In genomic region chr5:138663009-138663408, GRCh38 we compare ENCODE assay signal across 9 cellular contexts.
DNase-seq lines count a peak whose midpoint lies in the region; ATAC-seq and TF ChIP-seq lines count a peak whose summit lies in the region.
"Had no signal": no experiment of that assay in that cellular context is flagged by ENCODE, and none has a peak within 500 bp of the region (broad histone marks: within the 10 kb centered on the region; RNA-seq: fewer than 3 reads in every experiment).

No MANE protein-coding gene starts in this region.

- peak; percentile 14 for ATAC-seq in activated CD8-positive, alpha-beta memory T cell treated with anti-CD3 and anti-CD28 coated beads, Interleukin-2, amount 10 ng/mL, durations not matched to agents 7 days and 5 days
- ATAC-seq in activated T-helper 17 cell treated with anti-CD3 and anti-CD28 coated beads, Interleukin-2, amount 50 U/mL, for 72 hours (replicated peaks): peak; percentile 55
- ATAC-seq in stimulated activated naive B cell treated with anti-CD40 and anti-IgM and Interleukin-4, amounts not matched to agents 10 μg/mL and 1 μg/mL and 100 μg/mL, for 72 hours (replicated peaks): peak; percentile 88 to 91
- ATAC-seq in PC-3 (no peak), GM21381 (IDR thresholded peaks at IDR 0.05; ENCODE audit: unreplicated experiment) (no peak)

- no peak overlapping the region for H3K27ac Mint-ChIP-seq in activated CD8-positive, alpha-beta memory T cell treated with anti-CD3 and anti-CD28 coated beads, Interleukin-2, amount 10 ng/mL, durations not matched to agents 7 days and 5 days
- H3K27ac Mint-ChIP-seq in activated T-helper 17 cell treated with anti-CD3 and anti-CD28 coated beads, Interleukin-2, amount 50 U/mL, for 72 hours: peak overlapping the region; percentile 37
- no peak overlapping the region for H3K27ac Mint-ChIP-seq in stimulated activated naive B cell treated with anti-CD40 and anti-IgM and Interleukin-4, amounts not matched to agents 10 μg/mL and 1 μg/mL and 100 μg/mL, for 72 hours

- POLR2A ChIA-PET in PC-3 (lab: Charles Lee; ENCODE audit: unreplicated experiment): no interaction called here

- no peaks in the 10 kb centered on the region for H3K36me3 ChIP-seq in PC-3 (ENCODE audit: low read depth, low read length)

- peaks cover 15% of the 10 kb centered on the region for H3K4me1 Mint-ChIP-seq in activated CD8-positive, alpha-beta memory T cell treated with anti-CD3 and anti-CD28 coated beads, Interleukin-2, amount 10 ng/mL, durations not matched to agents 7 days and 5 days
- H3K4me1 Mint-ChIP-seq in activated T-helper 17 cell treated with anti-CD3 and anti-CD28 coated beads, Interleukin-2, amount 50 U/mL, for 72 hours: peaks cover 12% of the 10 kb centered on the region
- peaks cover 26 to 47% of the 10 kb centered on the region in 2 donors for H3K4me1 Mint-ChIP-seq in stimulated activated naive B cell treated with anti-CD40 and anti-IgM and Interleukin-4, amounts not matched to agents 10 μg/mL and 1 μg/mL and 100 μg/mL, for 72 hours

- H3F3A ChIP-seq in PC-3 (ENCODE audit: low read length, unreplicated experiment): no peaks in the 10 kb centered on the region

- H3K36me3 Mint-ChIP-seq in activated CD8-positive, alpha-beta memory T cell treated with anti-CD3 and anti-CD28 coated beads, Interleukin-2, amount 10 ng/mL, durations not matched to agents 7 days and 5 days: no peaks in the 10 kb centered on the region
- H3K36me3 Mint-ChIP-seq in activated T-helper 17 cell treated with anti-CD3 and anti-CD28 coated beads, Interleukin-2, amount 50 U/mL, for 72 hours (ENCODE audit: low read depth): no peaks in the 10 kb centered on the region
- H3K36me3 Mint-ChIP-seq in stimulated activated naive B cell treated with anti-CD40 and anti-IgM and Interleukin-4, amounts not matched to agents 10 μg/mL and 1 μg/mL and 100 μg/mL, for 72 hours: no peaks in the 10 kb centered on the region

- no TSS peak for BruUV-seq in PC-3 (replicated peaks; lab: Mats Ljungman, UMichigan)

- no peak overlapping the region for H3K9ac ChIP-seq in PC-3 (ENCODE audit: low read length)

- no peaks in the 10 kb centered on the region for H3K4me1 ChIP-seq in PC-3 (ENCODE audit: insufficient read depth, low read length)

- no peaks in the 10 kb centered on the region; the same call in 1 of the 2 replicates for H3K27me3 ChIP-seq in PC-3 (ENCODE audit: low read length)

- H3K9me3 ChIP-seq in PC-3 (ENCODE audit: low read length): no peaks in the 10 kb centered on the region

- no peak overlapping the region for H3K4me3 Mint-ChIP-seq in activated CD8-positive, alpha-beta memory T cell treated with anti-CD3 and anti-CD28 coated beads, Interleukin-2, amount 10 ng/mL, durations not matched to agents 7 days and 5 days
- peak overlapping the region; percentile 33 for H3K4me3 Mint-ChIP-seq in activated T-helper 17 cell treated with anti-CD3 and anti-CD28 coated beads, Interleukin-2, amount 50 U/mL, for 72 hours
- peak overlapping the region in 1 of 2 donors; percentile 57 for H3K4me3 Mint-ChIP-seq in stimulated activated naive B cell treated with anti-CD40 and anti-IgM and Interleukin-4, amounts not matched to agents 10 μg/mL and 1 μg/mL and 100 μg/mL, for 72 hours

- H3K27me3 Mint-ChIP-seq in activated CD8-positive, alpha-beta memory T cell treated with anti-CD3 and anti-CD28 coated beads, Interleukin-2, amount 10 ng/mL, durations not matched to agents 7 days and 5 days: peaks cover 90% of the 10 kb centered on the region
- peaks cover 66% of the 10 kb centered on the region for H3K27me3 Mint-ChIP-seq in activated T-helper 17 cell treated with anti-CD3 and anti-CD28 coated beads, Interleukin-2, amount 50 U/mL, for 72 hours
- H3K27me3 Mint-ChIP-seq in stimulated activated naive B cell treated with anti-CD40 and anti-IgM and Interleukin-4, amounts not matched to agents 10 μg/mL and 1 μg/mL and 100 μg/mL, for 72 hours: peaks cover 26 to 51% of the 10 kb centered on the region in 2 donors

- H3K27ac ChIP-seq in PC-3 (ENCODE audit: low read length): no peak overlapping the region

- DNase-seq in activated CD8-positive, alpha-beta memory T cell treated with anti-CD3 and anti-CD28 coated beads, Interleukin-2, amount 10 ng/mL, durations not matched to agents 7 days and 5 days: no peak
- DNase-seq in activated CD8-positive, alpha-beta memory T cell treated with anti-CD3 and anti-CD28 coated beads for 24 hours: no peak
- peak; percentile 61 for DNase-seq in NOMO-1 treated with DMSO at 0.1 percent for 48 hours (lab: John Stamatoyannopoulos, UW; ENCODE audit: unreplicated experiment)
- DNase-seq in stimulated activated naive B cell treated with anti-CD40 and anti-IgM and Interleukin-4, amounts not matched to agents 10 μg/mL and 1 μg/mL and 100 μg/mL, for 72 hours: peak; percentile 49
- DNase-seq in PC-3: no peak
- DNase-seq in NCI-H1930 (lab: John Stamatoyannopoulos, UW): no peak
- DNase-seq: NCI-H1694 treated with DMSO at 0.1 percent for 48 hours had no signal

- TF ChIP-seq CTCF in PC-3 (conservative IDR thresholded peaks at IDR 0.05; ENCODE audit: low read depth, low read length): no peak

- H4K20me1 ChIP-seq in PC-3 (ENCODE audit: low read length): no peaks in the 10 kb centered on the region

- no peak overlapping the region for H3K4me3 ChIP-seq in PC-3 (ENCODE audit: low read length)

- no peaks in the 10 kb centered on the region for H3K79me2 ChIP-seq in PC-3 (ENCODE audit: low read length)

- no peak overlapping the region for H3K4me2 ChIP-seq in PC-3 (ENCODE audit: low read length)

- H3K9me3 Mint-ChIP-seq in activated CD8-positive, alpha-beta memory T cell treated with anti-CD3 and anti-CD28 coated beads, Interleukin-2, amount 10 ng/mL, durations not matched to agents 7 days and 5 days (ENCODE audit: low read depth): no peaks in the 10 kb centered on the region
- no peaks in the 10 kb centered on the region for H3K9me3 Mint-ChIP-seq in activated T-helper 17 cell treated with anti-CD3 and anti-CD28 coated beads, Interleukin-2, amount 50 U/mL, for 72 hours
- H3K9me3 Mint-ChIP-seq in stimulated activated naive B cell treated with anti-CD40 and anti-IgM and Interleukin-4, amounts not matched to agents 10 μg/mL and 1 μg/mL and 100 μg/mL, for 72 hours: peaks cover 0 to 3% of the 10 kb centered on the region in 2 donors

- intact Hi-C loops in PC-3 (cut with micrococcal nuclease): no loop called here

- H2AFZ ChIP-seq in PC-3 (ENCODE audit: low read length): no peak overlapping the region

- CTCF ChIA-PET in activated CD8-positive, alpha-beta memory T cell treated with anti-CD3 and anti-CD28 coated beads, Interleukin-2, amount 10 ng/mL, durations not matched to agents 7 days and 5 days (lab: Charles Lee): interaction anchor here (0.9 kb wide), 1 partner anchor 46 kb away, joined by 3 read pairs; no protein-coding TSS in a partner anchor
- CTCF ChIA-PET in PC-3 (lab: Charles Lee): no interaction called here

- H3K9me2 ChIP-seq in PC-3 (replicated peaks; ENCODE audit: low read length): no peaks in the 10 kb centered on the region

Comparison
In these comparisons a context has a peak if more than half of its experiments do, and no peak if none do; other contexts are left out.
1. ATAC-seq: peak in activated CD8-positive, alpha-beta memory T cell treated with anti-CD3 and anti-CD28 coated beads, Interleukin-2, amount 10 ng/mL, durations not matched to agents 7 days and 5 days (single experiment), activated T-helper 17 cell treated with anti-CD3 and anti-CD28 coated beads, Interleukin-2, amount 50 U/mL, for 72 hours (single experiment) and stimulated activated naive B cell treated with anti-CD40 and anti-IgM and Interleukin-4, amounts not matched to agents 10 μg/mL and 1 μg/mL and 100 μg/mL, for 72 hours (2 of 2); none in PC-3 (single experiment) and GM21381 (single experiment).
2. DNase-seq: peak in NOMO-1 treated with DMSO at 0.1 percent for 48 hours (single experiment) and stimulated activated naive B cell treated with anti-CD40 and anti-IgM and Interleukin-4, amounts not matched to agents 10 μg/mL and 1 μg/mL and 100 μg/mL, for 72 hours (single experiment); none in activated CD8-positive, alpha-beta memory T cell treated with anti-CD3 and anti-CD28 coated beads, Interleukin-2, amount 10 ng/mL, durations not matched to agents 7 days and 5 days (single experiment), activated CD8-positive, alpha-beta memory T cell treated with anti-CD3 and anti-CD28 coated beads for 24 hours (single experiment), PC-3 (single experiment) and NCI-H1930 (0 of 2).